In the genomic region with DNA sequence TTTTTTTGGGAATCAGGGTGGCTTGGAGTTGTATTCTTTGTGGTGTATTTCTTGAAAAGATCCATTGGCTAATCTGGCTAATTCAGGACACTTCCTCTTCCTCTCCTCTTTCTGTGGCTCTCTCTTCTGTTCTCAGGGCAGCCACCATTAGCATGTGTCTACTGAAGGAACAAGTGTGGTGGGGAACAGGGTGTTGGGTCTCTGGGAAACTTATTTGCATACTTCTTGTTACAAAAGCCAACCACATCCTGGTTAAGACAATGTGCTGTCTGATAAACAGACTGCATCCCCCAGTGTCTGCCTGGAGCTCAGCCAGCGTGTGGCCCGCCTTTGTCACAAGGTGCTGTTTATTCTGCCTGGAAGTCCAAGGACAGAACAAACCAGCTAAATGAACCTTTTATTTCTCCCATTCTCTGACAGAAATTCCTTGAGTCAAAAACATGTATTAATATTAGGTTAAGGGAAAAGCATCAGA, we compare ENCODE assay signal across 1 cellular context.
A peak's percentile ranks its signal among the peaks of the same experiment; 100 is the strongest.
TF ChIP-seq lines count a peak whose summit lies in the region.

No MANE protein-coding gene starts in this region.

TF ChIP-seq in HepG2, 621 proteins besides CTCF, POLR2A, EP300 and RAD21 (continued from another document and continues in another):
- TF ChIP-seq, protein P1, sequence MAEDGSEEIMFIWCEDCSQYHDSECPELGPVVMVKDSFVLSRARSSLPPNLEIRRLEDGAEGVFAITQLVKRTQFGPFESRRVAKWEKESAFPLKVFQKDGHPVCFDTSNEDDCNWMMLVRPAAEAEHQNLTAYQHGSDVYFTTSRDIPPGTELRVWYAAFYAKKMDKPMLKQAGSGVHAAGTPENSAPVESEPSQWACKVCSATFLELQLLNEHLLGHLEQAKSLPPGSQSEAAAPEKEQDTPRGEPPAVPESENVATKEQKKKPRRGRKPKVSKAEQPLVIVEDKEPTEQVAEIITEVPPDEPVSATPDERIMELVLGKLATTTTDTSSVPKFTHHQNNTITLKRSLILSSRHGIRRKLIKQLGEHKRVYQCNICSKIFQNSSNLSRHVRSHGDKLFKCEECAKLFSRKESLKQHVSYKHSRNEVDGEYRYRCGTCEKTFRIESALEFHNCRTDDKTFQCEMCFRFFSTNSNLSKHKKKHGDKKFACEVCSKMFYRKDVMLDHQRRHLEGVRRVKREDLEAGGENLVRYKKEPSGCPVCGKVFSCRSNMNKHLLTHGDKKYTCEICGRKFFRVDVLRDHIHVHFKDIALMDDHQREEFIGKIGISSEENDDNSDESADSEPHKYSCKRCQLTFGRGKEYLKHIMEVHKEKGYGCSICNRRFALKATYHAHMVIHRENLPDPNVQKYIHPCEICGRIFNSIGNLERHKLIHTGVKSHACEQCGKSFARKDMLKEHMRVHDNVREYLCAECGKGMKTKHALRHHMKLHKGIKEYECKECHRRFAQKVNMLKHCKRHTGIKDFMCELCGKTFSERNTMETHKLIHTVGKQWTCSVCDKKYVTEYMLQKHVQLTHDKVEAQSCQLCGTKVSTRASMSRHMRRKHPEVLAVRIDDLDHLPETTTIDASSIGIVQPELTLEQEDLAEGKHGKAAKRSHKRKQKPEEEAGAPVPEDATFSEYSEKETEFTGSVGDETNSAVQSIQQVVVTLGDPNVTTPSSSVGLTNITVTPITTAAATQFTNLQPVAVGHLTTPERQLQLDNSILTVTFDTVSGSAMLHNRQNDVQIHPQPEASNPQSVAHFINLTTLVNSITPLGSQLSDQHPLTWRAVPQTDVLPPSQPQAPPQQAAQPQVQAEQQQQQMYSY (CRISPR knock-in tag; IDR thresholded peaks at IDR 0.05) = no peak
- TF ChIP-seq ZNF430 (CRISPR knock-in tag; IDR thresholded peaks at IDR 0.05) = no peak
- no peak for TF ChIP-seq FOXC1 (CRISPR knock-in tag; IDR thresholded peaks at IDR 0.05; ENCODE audit: borderline replicate concordance)
- no peak for TF ChIP-seq PRDM4 (CRISPR knock-in tag; IDR thresholded peaks at IDR 0.05; ENCODE audit: borderline replicate concordance)
- TF ChIP-seq, protein P2, sequence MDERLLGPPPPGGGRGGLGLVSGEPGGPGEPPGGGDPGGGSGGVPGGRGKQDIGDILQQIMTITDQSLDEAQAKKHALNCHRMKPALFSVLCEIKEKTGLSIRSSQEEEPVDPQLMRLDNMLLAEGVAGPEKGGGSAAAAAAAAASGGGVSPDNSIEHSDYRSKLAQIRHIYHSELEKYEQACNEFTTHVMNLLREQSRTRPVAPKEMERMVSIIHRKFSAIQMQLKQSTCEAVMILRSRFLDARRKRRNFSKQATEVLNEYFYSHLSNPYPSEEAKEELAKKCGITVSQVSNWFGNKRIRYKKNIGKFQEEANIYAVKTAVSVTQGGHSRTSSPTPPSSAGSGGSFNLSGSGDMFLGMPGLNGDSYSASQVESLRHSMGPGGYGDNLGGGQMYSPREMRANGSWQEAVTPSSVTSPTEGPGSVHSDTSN (CRISPR knock-in tag; IDR thresholded peaks at IDR 0.05) = no peak
- TF ChIP-seq ZNF30 (CRISPR knock-in tag; IDR thresholded peaks at IDR 0.05) = no peak
- no peak for TF ChIP-seq ZNF318 (CRISPR knock-in tag; IDR thresholded peaks at IDR 0.05)
- TF ChIP-seq, protein P3, sequence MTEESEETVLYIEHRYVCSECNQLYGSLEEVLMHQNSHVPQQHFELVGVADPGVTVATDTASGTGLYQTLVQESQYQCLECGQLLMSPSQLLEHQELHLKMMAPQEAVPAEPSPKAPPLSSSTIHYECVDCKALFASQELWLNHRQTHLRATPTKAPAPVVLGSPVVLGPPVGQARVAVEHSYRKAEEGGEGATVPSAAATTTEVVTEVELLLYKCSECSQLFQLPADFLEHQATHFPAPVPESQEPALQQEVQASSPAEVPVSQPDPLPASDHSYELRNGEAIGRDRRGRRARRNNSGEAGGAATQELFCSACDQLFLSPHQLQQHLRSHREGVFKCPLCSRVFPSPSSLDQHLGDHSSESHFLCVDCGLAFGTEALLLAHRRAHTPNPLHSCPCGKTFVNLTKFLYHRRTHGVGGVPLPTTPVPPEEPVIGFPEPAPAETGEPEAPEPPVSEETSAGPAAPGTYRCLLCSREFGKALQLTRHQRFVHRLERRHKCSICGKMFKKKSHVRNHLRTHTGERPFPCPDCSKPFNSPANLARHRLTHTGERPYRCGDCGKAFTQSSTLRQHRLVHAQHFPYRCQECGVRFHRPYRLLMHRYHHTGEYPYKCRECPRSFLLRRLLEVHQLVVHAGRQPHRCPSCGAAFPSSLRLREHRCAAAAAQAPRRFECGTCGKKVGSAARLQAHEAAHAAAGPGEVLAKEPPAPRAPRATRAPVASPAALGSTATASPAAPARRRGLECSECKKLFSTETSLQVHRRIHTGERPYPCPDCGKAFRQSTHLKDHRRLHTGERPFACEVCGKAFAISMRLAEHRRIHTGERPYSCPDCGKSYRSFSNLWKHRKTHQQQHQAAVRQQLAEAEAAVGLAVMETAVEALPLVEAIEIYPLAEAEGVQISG (CRISPR knock-in tag; IDR thresholded peaks at IDR 0.05) = peak; percentile 66
- TF ChIP-seq, protein P4, sequence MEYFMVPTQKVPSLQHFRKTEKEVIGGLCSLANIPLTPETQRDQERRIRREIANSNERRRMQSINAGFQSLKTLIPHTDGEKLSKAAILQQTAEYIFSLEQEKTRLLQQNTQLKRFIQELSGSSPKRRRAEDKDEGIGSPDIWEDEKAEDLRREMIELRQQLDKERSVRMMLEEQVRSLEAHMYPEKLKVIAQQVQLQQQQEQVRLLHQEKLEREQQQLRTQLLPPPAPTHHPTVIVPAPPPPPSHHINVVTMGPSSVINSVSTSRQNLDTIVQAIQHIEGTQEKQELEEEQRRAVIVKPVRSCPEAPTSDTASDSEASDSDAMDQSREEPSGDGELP (IDR thresholded peaks at IDR 0.05; ENCODE audit: borderline replicate concordance, low read depth) = peak; percentile 67; the same call in 1 of the 2 replicates
- TF ChIP-seq HMG20A (CRISPR knock-in tag; IDR thresholded peaks at IDR 0.05; ENCODE audit: borderline replicate concordance) = peak; percentile 94
- TF ChIP-seq ZFP41 (CRISPR knock-in tag; IDR thresholded peaks at IDR 0.05; ENCODE audit: borderline replicate concordance) = no peak
- TF ChIP-seq ZNF180 (CRISPR knock-in tag; IDR thresholded peaks at IDR 0.05; ENCODE audit: borderline replicate concordance, low read depth) = no peak
- TF ChIP-seq, protein P5, sequence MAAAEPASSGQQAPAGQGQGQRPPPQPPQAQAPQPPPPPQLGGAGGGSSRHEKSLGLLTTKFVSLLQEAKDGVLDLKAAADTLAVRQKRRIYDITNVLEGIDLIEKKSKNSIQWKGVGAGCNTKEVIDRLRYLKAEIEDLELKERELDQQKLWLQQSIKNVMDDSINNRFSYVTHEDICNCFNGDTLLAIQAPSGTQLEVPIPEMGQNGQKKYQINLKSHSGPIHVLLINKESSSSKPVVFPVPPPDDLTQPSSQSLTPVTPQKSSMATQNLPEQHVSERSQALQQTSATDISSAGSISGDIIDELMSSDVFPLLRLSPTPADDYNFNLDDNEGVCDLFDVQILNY (CRISPR knock-in tag; conservative IDR thresholded peaks at IDR 0.05) = no peak
- TF ChIP-seq ZNF615 (CRISPR knock-in tag; IDR thresholded peaks at IDR 0.05; ENCODE audit: borderline replicate concordance) = no peak; the same call in 1 of the 2 replicates
- no peak for TF ChIP-seq ETS1 (CRISPR knock-in tag; IDR thresholded peaks at IDR 0.05)
- TF ChIP-seq ZNF766 (CRISPR knock-in tag; IDR thresholded peaks at IDR 0.05; ENCODE audit: borderline replicate concordance) = no peak
- TF ChIP-seq HNF4A (CRISPR knock-in tag; IDR thresholded peaks at IDR 0.05) = peak; percentile 92
- TF ChIP-seq ADNP (CRISPR knock-in tag; IDR thresholded peaks at IDR 0.05) = no peak
- no peak for TF ChIP-seq MATR3 (CRISPR knock-in tag; IDR thresholded peaks at IDR 0.05)
- TF ChIP-seq POLR2AphosphoS5 (IDR thresholded peaks at IDR 0.05; ENCODE audit: low read depth, low read length) = no peak
- TF ChIP-seq ZNF687 (CRISPR knock-in tag; IDR thresholded peaks at IDR 0.05) = no peak
